In the genomic region with DNA sequence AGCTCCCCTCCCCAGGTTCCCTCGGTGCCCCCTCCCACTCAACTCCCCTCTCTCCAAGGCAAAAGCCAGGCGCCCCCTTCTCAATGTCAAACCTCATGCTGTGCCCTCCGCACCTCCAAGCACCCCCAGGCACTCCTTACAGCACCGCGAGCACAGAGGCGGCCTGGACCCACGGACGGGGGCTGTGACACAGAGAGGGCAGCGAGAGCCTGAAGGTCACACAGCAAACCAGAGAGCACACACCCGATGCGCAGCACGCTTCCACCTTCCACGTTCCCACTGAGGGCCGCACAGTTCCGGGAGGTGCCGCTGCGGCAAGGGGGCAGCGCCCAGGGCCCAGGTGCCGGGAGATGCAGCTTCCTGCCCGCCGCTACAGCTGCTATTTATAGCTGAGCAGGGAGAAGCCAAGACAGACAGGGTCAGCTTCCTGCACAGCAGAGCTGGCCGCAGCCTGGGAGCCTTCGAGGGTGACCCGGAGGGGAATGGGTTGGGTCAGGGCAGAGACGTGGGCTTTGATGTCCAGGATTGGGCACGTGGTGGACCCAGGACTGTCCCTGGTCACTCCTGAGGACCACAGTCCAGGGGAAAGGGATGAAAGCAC, we compare ENCODE assay signal across 15 cellular contexts. TPM values are rescaled to one million over a fixed set of nuclear protein-coding genes. Genes with fewer than 3 reads are reported as not detected.
A peak's percentile ranks its signal among the peaks of the same experiment; 100 is the strongest.
DNase-seq lines count a peak whose midpoint lies in the region; ATAC-seq, FAIRE-seq and TF ChIP-seq lines count a peak whose summit lies in the region.
"Had no signal": no experiment of that assay in that cellular context is flagged by ENCODE, and none has a peak within 500 bp of the region (broad histone marks: within the 10 kb centered on the region; RNA-seq: fewer than 3 reads in every experiment).

No MANE protein-coding gene starts in this region.

- POLR2A ChIA-PET in HepG2 (lab: Yijun Ruan, JAX): no interaction called here

- no peaks in the 10 kb centered on the region for H3K27me3 Mint-ChIP-seq in mesothelial cell of epicardium (ENCODE audit: low read depth)
- H3K27me3 Mint-ChIP-seq: central memory CD8-positive, alpha-beta T cell had no signal

- H3K27ac ChIP-seq in adrenal gland (peak overlapping the region in 3 of 5 donors; percentile 23 to 73 (median 62)), HepG2 (ENCODE audit: extremely low read length, insufficient read depth, low read length) (no peak overlapping the region)
- H3K27ac ChIP-seq: SJCRH30 had no signal

- H3K27ac Mint-ChIP-seq in mesothelial cell of epicardium: no peak overlapping the region

- in situ Hi-C loops in HepG2 (cut with HindIII; ENCODE audit: extremely low pct_ligation_motif_present, low pct_unique_long_range_greater_than_20kb): no loop called here

- intact Hi-C loops in Right ventricle myocardium inferior (cut with DNase I): no loop called here
- intact Hi-C loops in cardiac septum (cut with DNase I): loop anchor here (5.0 kb wide), 1 partner anchor 37 kb away; no protein-coding TSS in a partner anchor
- intact Hi-C loops in adrenal gland (cut with DNase I): no loop called here
- intact Hi-C loops in HepG2 (cut with micrococcal nuclease; ENCODE audit: unreplicated experiment): no loop called here

- peaks cover 61% of the 10 kb centered on the region for H3K79me2 ChIP-seq in HepG2 (ENCODE audit: insufficient read depth, low read length)

- no peak overlapping the region for H2AFZ ChIP-seq in HepG2 (ENCODE audit: low read length)

- H3K4me1 Mint-ChIP-seq in mesothelial cell of epicardium: peaks cover 47% of the 10 kb centered on the region

- H3K4me3 Mint-ChIP-seq in mesothelial cell of epicardium: no peak overlapping the region
- H3K4me3 Mint-ChIP-seq: central memory CD8-positive, alpha-beta T cell had no signal

- peaks cover 3% of the 10 kb centered on the region for H3K9me3 Mint-ChIP-seq in mesothelial cell of epicardium
- H3K9me3 Mint-ChIP-seq: central memory CD8-positive, alpha-beta T cell had no signal

- WGBS in adrenal gland, 4 donors: 13 to 23% (median 18%) methylated on average over 6 to 26 of the region's 26 CpGs
- WGBS in HepG2 (ENCODE audit: low lambda C conversion rate): 90% methylated on average over 18 of the region's 26 CpGs

- no peaks in the 10 kb centered on the region for H3K9me3 ChIP-seq in adrenal gland (replicated peaks in 1 of 3)
- no peaks in the 10 kb centered on the region for H3K9me3 ChIP-seq in HepG2 (ENCODE audit: low read length)
- H3K9me3 ChIP-seq: SJCRH30 had no signal

- peak; percentile 74 for DNase-seq in Right ventricle myocardium inferior (ENCODE audit: missing footprints)
- no peak for DNase-seq in cardiac septum (ENCODE audit: low spot score)
- DNase-seq in adrenal gland: peak in 5 of 7 donors; percentile 52 to 78 (median 54)
- no peak for DNase-seq in HepG2 (ENCODE audit: low spot score)
- no peak for DNase-seq in erythroblast (lab: John Stamatoyannopoulos, UW)
- no peak for DNase-seq in mesothelial cell of epicardium (ENCODE audit: low spot score in 2 of 2, unreplicated experiment in 2 of 2)
- DNase-seq in H7: no peak
- DNase-seq: GDM1, MM.1S, NCI-H526, SJCRH30 had no signal

- FAIRE-seq in HepG2 (lab: Jason Lieb, UNC): no peak
- FAIRE-seq: urothelium cell line had no signal

- TF ChIP-seq POLR2A in adrenal gland (IDR thresholded peaks at IDR 0.05) (no peak), HepG2 (IDR thresholded peaks at IDR 0.05; ENCODE audit: insufficient read depth in 1 of 2, low read depth in 2 of 2, low read length in 2 of 2) (no peak), erythroblast (IDR thresholded peaks at IDR 0.05; ENCODE audit: low read length) (no peak)

- no peak for TF ChIP-seq RAD21 in HepG2 (CRISPR knock-in tag; IDR thresholded peaks at IDR 0.05)

- peaks cover 16% of the 10 kb centered on the region for H4K20me1 ChIP-seq in HepG2 (ENCODE audit: insufficient read depth, low read length)

- CTCF ChIA-PET in HepG2 (lab: Yijun Ruan, JAX; ENCODE audit: low intra/inter-chr PET ratio, low total read pairs): no interaction called here

- H3K27me3 ChIP-seq in adrenal gland: no peaks in the 10 kb centered on the region
- no peaks in the 10 kb centered on the region for H3K27me3 ChIP-seq in HepG2 (ENCODE audit: control insufficient read depth in 1 of 2, insufficient read depth in 2 of 2, low read length in 2 of 2)
- no peaks in the 10 kb centered on the region for H3K27me3 ChIP-seq in H7 (ENCODE audit: control insufficient read depth, insufficient read depth, low read length)
- H3K27me3 ChIP-seq: SJCRH30 had no signal

- ATAC-seq in Right ventricle myocardium inferior (peak; percentile 57), HepG2 (no peak), HG03432 (IDR thresholded peaks at IDR 0.05; ENCODE audit: unreplicated experiment) (no peak)

- BruUV-seq in HepG2 (replicated peaks; lab: Mats Ljungman, UMichigan): no TSS peak

- H3K4me2 ChIP-seq in HepG2 (ENCODE audit: low read depth, low read length): no peak overlapping the region

- TF ChIP-seq EP300 in HepG2 (IDR thresholded peaks at IDR 0.05; ENCODE audit: low read depth in 2 of 2, low read length in 2 of 2): no peak
- TF ChIP-seq EP300 in HepG2 (CRISPR knock-in tag; IDR thresholded peaks at IDR 0.05; ENCODE audit: borderline replicate concordance): no peak

- H3K36me3 Mint-ChIP-seq in mesothelial cell of epicardium: peaks cover 3% of the 10 kb centered on the region

- no peak overlapping the region for H3K9ac ChIP-seq in HepG2 (ENCODE audit: insufficient read depth, low read depth, low read length)

- TF ChIP-seq CTCF in adrenal gland (IDR thresholded peaks at IDR 0.05) (peak in 1 of 6 experiments; percentile 6), HepG2 (CRISPR knock-in tag; IDR thresholded peaks at IDR 0.05) (no peak), mesothelial cell of epicardium (IDR thresholded peaks at IDR 0.05; ENCODE audit: unreplicated experiment) (no peak)

- H3K4me3 ChIP-seq in adrenal gland: peak overlapping the region in 1 of 4 donors; percentile 9
- no peak overlapping the region for H3K4me3 ChIP-seq in HepG2 (replicated peaks in 1 of 3; ENCODE audit: insufficient read depth in 1 of 3, low read depth in 2 of 3, low read length in 3 of 3)
- H3K4me3 ChIP-seq in H7 (ENCODE audit: insufficient read depth, low read depth, low read length): no peak overlapping the region
- H3K4me3 ChIP-seq: SJCRH30, skin epidermis had no signal

- H3K36me3 ChIP-seq in adrenal gland (replicated peaks in 1 of 2) (no peaks in the 10 kb centered on the region), HepG2 (replicated peaks in 1 of 2; ENCODE audit: control insufficient read depth in 1 of 2, insufficient read depth in 2 of 2, low read length in 2 of 2) (no peaks in the 10 kb centered on the region; a peak in 1 of 5 replicates), H7 (replicated peaks; ENCODE audit: control insufficient read depth, insufficient read depth, low read length) (0 out of 2 replicates have a peak, but pooled peaks cover 2% of the 10 kb centered on the region)

- H3K4me1 ChIP-seq in adrenal gland (replicated peaks in 1 of 2) (peaks cover 27 to 85% of the 10 kb centered on the region in 2 donors), HepG2 (ENCODE audit: insufficient read depth, low read length) (peaks cover 10% of the 10 kb centered on the region; the same call in 1 of the 2 replicates)

TF ChIP-seq in HepG2, 621 proteins besides CTCF, POLR2A, EP300 and RAD21:
- TF ChIP-seq, protein P1, sequence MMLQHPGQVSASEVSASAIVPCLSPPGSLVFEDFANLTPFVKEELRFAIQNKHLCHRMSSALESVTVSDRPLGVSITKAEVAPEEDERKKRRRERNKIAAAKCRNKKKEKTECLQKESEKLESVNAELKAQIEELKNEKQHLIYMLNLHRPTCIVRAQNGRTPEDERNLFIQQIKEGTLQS (CRISPR knock-in tag; IDR thresholded peaks at IDR 0.05): no peak
- TF ChIP-seq ZNF768 (CRISPR knock-in tag; IDR thresholded peaks at IDR 0.05) (peak; percentile 99), REXO4 (CRISPR knock-in tag; IDR thresholded peaks at IDR 0.05; ENCODE audit: borderline replicate concordance) (no peak), ZMYM3 (CRISPR knock-in tag; IDR thresholded peaks at IDR 0.05) (0 out of 2 replicates have a peak, but pooled peaks have one; percentile 80)

RNA-seq across cellular contexts. Expression of gene NCOR2, which starts 12.9 kb away (rescaled TPM):
- total RNA-seq in Right ventricle myocardium inferior (134 TPM), cardiac septum (159 TPM), adrenal gland (100 to 1,000 TPM in 7 of 8 donors, 10 to 100 TPM in 1; 85.3 to 243 (median 199) TPM), HepG2 (2016; rRNA removed; fragmentation: Illumina TruSeq; extraction: Trizol) (5.7 and 6.1 TPM in 2 replicates), mesothelial cell of epicardium (316 to 336 TPM (median 331 TPM) in 3 replicates)
- polyA plus RNA-seq in adrenal gland (100 to 1,000 TPM in 1 of 3 donors, 10 to 100 TPM in 2; 28.3 to 194 (median 53.3) TPM), HepG2 (2011; rRNA removed) (4.5 and 4.8 TPM in 2 replicates)
- 10.5 and 12.4 TPM in 2 replicates for total RNA-seq in HepG2 (2016; cell fraction: cytosol; rRNA removed; fragmentation: Illumina TruSeq; extraction: Trizol; ENCODE audit: low read depth)
- total RNA-seq in HepG2 (2016; cell fraction: insoluble cytoplasmic fraction; rRNA removed; fragmentation: Illumina TruSeq; extraction: Trizol): 5.6 and 7.1 TPM in 2 replicates
- total RNA-seq in HepG2 (2016; cell fraction: membrane; rRNA removed; fragmentation: Illumina TruSeq; extraction: Trizol): 15.2 and 16.6 TPM in 2 replicates
- total RNA-seq in HepG2 (2016; cell fraction: nucleus; rRNA removed; fragmentation: Illumina TruSeq; extraction: Trizol): 12.4 and 13.1 TPM in 2 replicates
- 2.8 and 4.1 TPM in 2 replicates for polyA plus RNA-seq in HepG2 (2011; cell fraction: cytosol; rRNA removed)
- 30.4 and 39.4 TPM in 2 replicates for polyA plus RNA-seq in HepG2 (2011; cell fraction: nucleus; rRNA removed)
- 32.8 and 41.1 TPM in 2 replicates for polyA plus RNA-seq in HepG2 (2012)
- polyA plus RNA-seq in HepG2 (2016; cell fraction: cytosol; fragmentation: Illumina TruSeq; extraction: Trizol; ENCODE audit: low read depth): 2.8 and 3.1 TPM in 2 replicates
- polyA plus RNA-seq in HepG2 (2016; cell fraction: insoluble cytoplasmic fraction; fragmentation: Illumina TruSeq; extraction: Trizol; ENCODE audit: low read depth): 17.3 and 24.8 TPM in 2 replicates
- polyA plus RNA-seq in HepG2 (2016; cell fraction: membrane; fragmentation: Illumina TruSeq; extraction: Trizol; ENCODE audit: low read depth): 7.1 and 8.9 TPM in 2 replicates
- 43.0 and 54.1 TPM in 2 replicates for polyA plus RNA-seq in HepG2 (2016; cell fraction: nucleus; fragmentation: Illumina TruSeq; extraction: Trizol; ENCODE audit: insufficient read depth, low read depth)
- 21.9 and 23.2 TPM in 2 replicates for polyA minus RNA-seq in HepG2 (2011; rRNA and poly(A)+ RNA removed; ENCODE audit: low replicate concordance)
- 16.5 and 17.0 TPM in 2 replicates for polyA minus RNA-seq in HepG2 (2011; cell fraction: cytosol; rRNA and poly(A)+ RNA removed)
- polyA minus RNA-seq in HepG2 (2011; cell fraction: nucleus; rRNA and poly(A)+ RNA removed): 20.9 and 22.6 TPM in 2 replicates
- total RNA-seq in H7 (2014; rRNA removed; shearing (Covaris generic)): 25.1 and 27.2 TPM in 2 replicates

Comparison
In these comparisons a context has a peak if more than half of its experiments do, and no peak if none do; other contexts are left out.
1. DNase-seq: peak in Right ventricle myocardium inferior (single experiment) and adrenal gland (5 of 7); none in cardiac septum (single experiment), HepG2 (single experiment), erythroblast (0 of 2), mesothelial cell of epicardium (0 of 2) and H7 (single experiment).